ENCODE assay signal across 8 cellular contexts in the genomic region with DNA sequence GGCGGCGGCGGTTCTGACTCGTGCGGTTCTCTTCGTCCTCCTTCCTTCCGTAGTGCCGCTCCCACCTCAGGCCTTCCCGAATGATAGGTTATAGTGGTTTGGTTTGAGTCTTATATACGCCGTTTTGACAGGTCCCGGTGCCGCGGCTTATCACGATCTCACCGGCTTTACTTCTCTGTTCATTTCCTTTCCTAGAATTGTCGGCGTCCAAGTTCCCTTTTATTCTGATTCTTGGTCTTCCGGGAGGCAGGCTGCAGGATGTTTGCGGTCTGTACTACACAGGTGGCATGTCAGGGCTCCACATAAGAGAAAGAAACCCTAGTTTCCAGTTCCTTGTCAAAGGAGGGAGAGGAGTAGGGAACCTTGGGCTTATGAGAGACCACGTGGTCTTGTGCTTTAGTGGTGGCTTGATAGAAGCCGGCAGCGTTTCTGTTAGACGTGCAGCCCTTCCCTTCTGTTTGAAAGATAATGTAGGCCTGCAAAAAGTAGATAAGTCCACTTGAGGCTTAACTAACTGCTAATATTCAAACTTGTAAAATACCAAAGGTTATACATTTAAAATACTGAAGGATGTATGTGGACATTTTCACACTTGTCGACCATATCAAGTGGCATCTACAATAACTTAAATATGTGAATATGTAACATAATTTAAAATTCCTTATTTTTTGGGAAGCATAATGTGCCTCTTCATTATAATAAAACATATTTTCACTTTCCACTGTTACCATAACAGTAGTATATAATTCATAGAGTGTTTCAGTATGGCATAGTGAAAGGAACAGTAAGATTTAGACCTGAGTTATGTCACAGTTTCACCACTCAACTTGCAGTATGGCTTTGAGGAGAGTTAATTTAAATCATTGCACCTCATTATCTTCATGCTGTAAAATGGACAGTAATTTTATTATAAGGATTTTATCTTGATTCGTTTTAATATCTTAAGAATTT. TPM values are rescaled to one million over a fixed set of nuclear protein-coding genes. Genes with fewer than 3 reads are reported as not detected.
DNase-seq lines count a peak whose midpoint lies in the region; ATAC-seq and TF ChIP-seq lines count a peak whose summit lies in the region.

No MANE protein-coding gene starts in this region.

- H3K27ac ChIP-seq in RWPE2 (ENCODE audit: poor library complexity, severe bottlenecking) = peak overlapping the region; percentile 73
- H3K27ac ChIP-seq in heart left ventricle = peak overlapping the region; percentile 79 to 98 (median 94)

- no peak for TF ChIP-seq POLR2A in heart left ventricle (IDR thresholded peaks at IDR 0.05)

- peak; percentile 24 for DNase-seq in COLO829 (ENCODE audit: low spot score)
- no peak for DNase-seq in RWPE2 (ENCODE audit: low spot score)
- DNase-seq in activated naive CD8-positive, alpha-beta T cell treated with anti-CD3 and anti-CD28 coated beads, Interleukin-2, amount 50 U/mL, for 16 hours (ENCODE audit: low read depth, low spot score) = peak; percentile 11
- DNase-seq in heart left ventricle = peak in 4 of 5 donors; percentile 28 to 42 (median 32)
- DNase-seq in posterior cingulate gyrus = peak in 6 of 10 donors; percentile 7 to 78 (median 16)
- DNase-seq in posterior vena cava (ENCODE audit: low spot score) = no peak

- WGBS in heart left ventricle, 4 donors = 1 to 2% (median 2%) methylated on average over 26 of the region's 26 CpGs

- peaks cover 18% of the 10 kb centered on the region for H3K4me1 ChIP-seq in RWPE2 (ENCODE audit: insufficient read depth, poor library complexity, severe bottlenecking)
- peaks cover 0 to 79% (median 49%) of the 10 kb centered on the region in 12 donors for H3K4me1 ChIP-seq in heart left ventricle

- ATAC-seq in GM19467 (IDR thresholded peaks at IDR 0.05; ENCODE audit: unreplicated experiment) (peak; percentile 49), HG03571 (IDR thresholded peaks at IDR 0.05; ENCODE audit: unreplicated experiment) (peak; percentile 49), RWPE2 (ENCODE audit: low read depth) (peak; percentile 33; the same call in 2 of the 3 replicates), heart left ventricle (peak; percentile 29 to 43 (median 35))

- TF ChIP-seq CTCF in RWPE2 (IDR thresholded peaks at IDR 0.05; ENCODE audit: poor library complexity, severe bottlenecking) = no peak
- TF ChIP-seq CTCF in heart left ventricle (IDR thresholded peaks at IDR 0.05) = no peak

- intact Hi-C loops in heart left ventricle (cut with DNase I) = loop anchor here in 5 of 10 donors (5.0 to 10.0 kb wide), 4 partner anchors 54 to 206 kb away; a partner anchor contains a TSS
- intact Hi-C loops in posterior cingulate gyrus (cut with DNase I) = loop anchor here (10.0 kb wide), 1 partner anchor 204 kb away; a partner anchor contains a TSS
- intact Hi-C loops in posterior vena cava (cut with DNase I) = loop anchor here in 1 of 2 donors (10.0 kb wide), 1 partner anchor 94 kb away; no protein-coding TSS in a partner anchor

- H3K9me3 ChIP-seq in RWPE2 (ENCODE audit: severe bottlenecking) (no peaks in the 10 kb centered on the region), heart left ventricle (no peaks in the 10 kb centered on the region)

- H3K27me3 ChIP-seq in RWPE2 (ENCODE audit: insufficient read depth, poor library complexity, severe bottlenecking) (no peaks in the 10 kb centered on the region), heart left ventricle (no peaks in the 10 kb centered on the region)

- peak overlapping the region; percentile 84 for H3K4me3 ChIP-seq in RWPE2 (ENCODE audit: severe bottlenecking)
- peak overlapping the region; percentile 50 to 97 (median 89) for H3K4me3 ChIP-seq in heart left ventricle

- H3K36me3 ChIP-seq in RWPE2 (ENCODE audit: low read depth) = no peaks in the 10 kb centered on the region; the same call in 1 of the 2 replicates
- no peaks in the 10 kb centered on the region for H3K36me3 ChIP-seq in heart left ventricle

RNA-seq across cellular contexts. Expression of a gene that starts 0.8 kb away (rescaled TPM):
- total RNA-seq in heart left ventricle (10 to 100 TPM; 33.3 to 69.7 (median 62.2) TPM), posterior vena cava (10 to 100 TPM; 75.9 to 79.7 TPM)
- 10 to 100 TPM; 36.1 to 44.7 TPM for polyA plus RNA-seq in heart left ventricle

Comparison
In these comparisons a context has a peak if more than half of its experiments do, and no peak if none do; other contexts are left out.
1. DNase-seq: peak in COLO829 (single experiment), activated naive CD8-positive, alpha-beta T cell treated with anti-CD3 and anti-CD28 coated beads, Interleukin-2, amount 50 U/mL, for 16 hours (single experiment), heart left ventricle (4 of 5) and posterior cingulate gyrus (6 of 10); none in RWPE2 (single experiment) and posterior vena cava (single experiment).
2. Peak in every context shown above with its lines, with median percentiles within 50 percentile points of each other: ATAC-seq.